19 cellular contexts compared by ENCODE assay signal in the genomic region with DNA sequence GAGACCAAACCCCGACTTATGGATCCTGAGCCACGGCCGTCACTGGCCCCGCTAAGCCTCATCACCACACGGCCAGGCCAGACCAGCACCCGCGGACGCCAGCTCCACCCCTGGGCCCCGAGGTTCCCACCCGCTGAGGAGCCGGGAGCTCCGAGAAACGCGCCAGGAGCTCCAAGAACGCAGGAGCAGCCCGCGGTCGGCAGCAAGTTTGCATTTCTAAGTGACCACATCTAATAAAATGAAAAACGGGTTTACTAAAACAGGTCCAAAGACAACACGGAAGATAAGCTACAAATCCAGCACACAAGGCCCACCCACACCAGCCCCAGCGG. TPM values are rescaled to one million over a fixed set of nuclear protein-coding genes. Genes with fewer than 3 reads are reported as not detected.
"Had no signal": no experiment of that assay in that cellular context is flagged by ENCODE, and none has a peak within 500 bp of the region (broad histone marks: within the 10 kb centered on the region; RNA-seq: fewer than 3 reads in every experiment).

No MANE protein-coding gene starts in this region.

- H3K9me3 ChIP-seq: gastroesophageal sphincter, pancreas, psoas muscle, thyroid gland, uterus had no signal

- ATAC-seq: gastroesophageal sphincter, left cardiac atrium, left ventricle myocardium superior, pancreas, psoas muscle had no signal

- H3K4me1 ChIP-seq: gastroesophageal sphincter, pancreas, psoas muscle, thyroid gland, uterus had no signal

- H3K27ac ChIP-seq: dorsolateral prefrontal cortex, gastroesophageal sphincter, pancreas, psoas muscle, thyroid gland, uterus had no signal

- H3K27me3 ChIP-seq: dorsolateral prefrontal cortex, gastroesophageal sphincter, pancreas, thyroid gland, uterus had no signal

- DNase-seq: cortex of kidney; dorsolateral prefrontal cortex; effector CD8-positive, alpha-beta T cell; glutamatergic neuron; immature natural killer cell; left cardiac atrium; left ventricle myocardium superior; mesenchymal stem cell; naive B cell; occipital lobe; psoas muscle; small intestine; stimulated activated CD4-positive, alpha-beta T cell treated with anti-CD3 and anti-CD28 coated beads, Interleukin-12 subunit alpha, Interleukin-12 subunit beta, amount 100 ng/mL, for 4 hours; stimulated activated naive CD4-positive, alpha-beta T cell treated with Interleukin-2 at 50 U/mL for 16 hours; thyroid gland; uterus had no signal

- H3K4me3 ChIP-seq: dorsolateral prefrontal cortex, gastroesophageal sphincter, lung, pancreas, psoas muscle, thyroid gland, uterus had no signal

- H3K36me3 ChIP-seq: uterus had no signal

RNA-seq across cellular contexts. Expression of a gene that starts 8.1 kb away (rescaled TPM):
- total RNA-seq: occipital lobe had no signal
